In the genomic region with DNA sequence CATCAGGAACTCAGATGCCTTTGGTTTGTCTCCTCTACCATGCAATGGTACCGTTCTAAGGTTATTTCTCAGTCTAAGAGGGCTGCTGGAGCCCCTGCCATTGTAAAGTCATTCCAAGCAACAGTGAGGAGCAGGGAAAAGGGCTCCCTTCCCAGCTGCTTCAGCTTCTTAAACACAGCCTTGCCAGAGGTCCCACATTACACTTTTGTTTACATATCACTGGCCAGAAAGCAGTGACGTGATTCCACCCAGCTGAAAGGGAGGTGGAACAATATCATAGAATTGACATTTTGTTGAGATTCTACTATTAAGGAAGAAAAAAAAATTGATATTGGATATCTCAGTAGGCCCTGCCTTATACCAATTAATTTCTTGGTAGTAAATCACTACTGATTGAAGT, we compare ENCODE assay signal across 25 cellular contexts.
"Had no signal": no experiment of that assay in that cellular context is flagged by ENCODE, and none has a peak within 500 bp of the region (broad histone marks: within the 10 kb centered on the region; RNA-seq: fewer than 3 reads in every experiment).

No MANE protein-coding gene starts in this region.

- H3K9me3 ChIP-seq: colonic mucosa, gastrocnemius medialis, prostate gland, right atrium auricular region, suprapubic skin, transverse colon, vagina had no signal

- H3K4me3 ChIP-seq: colonic mucosa, gastrocnemius medialis, lung, neural progenitor cell, prostate gland, right atrium auricular region, smooth muscle cell, suprapubic skin, transverse colon, vagina had no signal

- H3K36me3 ChIP-seq: colonic mucosa, gastrocnemius medialis, neural progenitor cell, prostate gland, right atrium auricular region, suprapubic skin, transverse colon, vagina had no signal

- H3K27me3 ChIP-seq: colonic mucosa, gastrocnemius medialis, neural progenitor cell, right atrium auricular region, suprapubic skin, transverse colon, vagina had no signal

- H2AFZ ChIP-seq: neural progenitor cell had no signal

- ATAC-seq: esophagus mucosa; gastrocnemius medialis; left lobe of liver; naive thymus-derived CD4-positive, alpha-beta T cell; sciatic nerve; stimulated activated naive CD8-positive, alpha-beta T cell treated with anti-CD3 and anti-CD28 coated beads, Interleukin-15, amount 100 ng/mL, for 72 hours had no signal

- H3K27ac ChIP-seq: colonic mucosa, epithelial cell of prostate, gastrocnemius medialis, neural progenitor cell, prostate gland, right atrium auricular region, suprapubic skin, transverse colon, vagina had no signal

- H3K9ac ChIP-seq: neural progenitor cell had no signal

- H3K4me2 ChIP-seq: neural progenitor cell, smooth muscle cell had no signal

- H3K4me1 ChIP-seq: colonic mucosa, gastrocnemius medialis, neural progenitor cell, prostate gland, right atrium auricular region, suprapubic skin, transverse colon, vagina had no signal

- DNase-seq: colonic mucosa; effector CD8-positive, alpha-beta T cell; endodermal cell; gastrocnemius medialis; head of caudate nucleus; kidney; naive thymus-derived CD4-positive, alpha-beta T cell; stimulated activated CD4-positive, alpha-beta T cell treated with anti-CD3 and anti-CD28 coated beads, Interleukin-12 subunit alpha, Interleukin-12 subunit beta, amount 100 ng/mL, for 4 hours; stimulated activated CD4-positive, alpha-beta T cell treated with anti-CD3 and anti-CD28 coated beads, Interleukin-1b, Interleukin-23, amount 100 ng/mL, for 48 hours; stimulated activated CD4-positive, alpha-beta T cell treated with anti-CD3 and anti-CD28 coated beads, Interleukin-4, amount 100 ng/mL, for 1 hour; stimulated activated CD8-positive, alpha-beta memory T cell treated with anti-CD3 and anti-CD28 coated beads, Interleukin-4, amount 100 ng/mL, for 48 hours; stimulated activated naive CD4-positive, alpha-beta T cell; stimulated activated naive CD8-positive, alpha-beta T cell treated with anti-CD3 and anti-CD28 coated beads, Interleukin-15, amount 100 ng/mL, for 72 hours; transverse colon had no signal
